In genomic region chr10:5873515-5873995, GRCh38 we compare ENCODE assay signal across 8 cellular contexts. TPM values are rescaled to one million over a fixed set of nuclear protein-coding genes. Genes with fewer than 3 reads are reported as not detected.
DNase-seq lines count a peak whose midpoint lies in the region; ATAC-seq and TF ChIP-seq lines count a peak whose summit lies in the region.

No MANE protein-coding gene starts in this region.

- no peak overlapping the region for H3K14ac ChIP-seq in mesenchymal stem cell (ENCODE audit: low read length in 2 of 2)

- H3K18ac ChIP-seq in mesenchymal stem cell (ENCODE audit: low read depth in 1 of 2, low read length in 2 of 2) = no peak overlapping the region

- H3K79me1 ChIP-seq in mesenchymal stem cell (replicated peaks; ENCODE audit: low read length, poor library complexity, severe bottlenecking) = no peaks in the 10 kb centered on the region

- H2BK15ac ChIP-seq in mesenchymal stem cell (ENCODE audit: low read depth, poor library complexity, severe bottlenecking) = no peak overlapping the region

- H3K4me2 ChIP-seq in mesenchymal stem cell (ENCODE audit: low read length, poor library complexity, severe bottlenecking) = no peak overlapping the region

- no peaks in the 10 kb centered on the region for H3K27me3 ChIP-seq in mesenchymal stem cell (ENCODE audit: control insufficient read depth in 1 of 2, insufficient read depth in 1 of 2, low read length in 2 of 2)

- 75% methylated on average over 6 of the region's 9 CpGs for WGBS in mesenchymal stem cell

- no peak overlapping the region for H2BK12ac ChIP-seq in mesenchymal stem cell (ENCODE audit: low read length in 2 of 2)

- H4K8ac ChIP-seq in mesenchymal stem cell (ENCODE audit: low read length) = no peak overlapping the region

- H2AFZ ChIP-seq in mesenchymal stem cell (ENCODE audit: low read depth, low read length) = no peak overlapping the region

- H3K9ac ChIP-seq in mesenchymal stem cell (ENCODE audit: low read length) = peak overlapping the region; percentile 48

- H3K4me3 ChIP-seq in mesenchymal stem cell (ENCODE audit: insufficient read depth in 1 of 2, low read depth in 1 of 2, low read length in 2 of 2) = no peak overlapping the region

- H3K4me1 ChIP-seq in mesenchymal stem cell (ENCODE audit: control insufficient read depth, insufficient read depth, low read depth, low read length) = peaks cover 2% of the 10 kb centered on the region

- no peak overlapping the region for H3K23ac ChIP-seq in mesenchymal stem cell (ENCODE audit: low read length in 2 of 2)

- TF ChIP-seq CTCF in AG09319 (IDR thresholded peaks at IDR 0.05; ENCODE audit: low read depth, low read length) = peak; percentile 67

- H3K4ac ChIP-seq in mesenchymal stem cell (ENCODE audit: low read depth in 1 of 2, low read length in 2 of 2) = no peak overlapping the region

- no peak overlapping the region for H2AK5ac ChIP-seq in mesenchymal stem cell (ENCODE audit: low read length, severe bottlenecking)

- H3K36me3 ChIP-seq in mesenchymal stem cell (ENCODE audit: control insufficient read depth in 1 of 2, insufficient read depth in 2 of 2, low read depth in 1 of 2, low read length in 2 of 2) = peaks cover 15 to 25% of the 10 kb centered on the region in 2 experiments

- no peak overlapping the region for H2BK120ac ChIP-seq in mesenchymal stem cell (ENCODE audit: low read depth, low read length)

- H3K9me3 ChIP-seq in mesenchymal stem cell (ENCODE audit: control insufficient read depth, low read length) = peaks cover 3% of the 10 kb centered on the region

- H4K91ac ChIP-seq in mesenchymal stem cell (ENCODE audit: low read length) = no peak overlapping the region

- H3K27ac ChIP-seq in mesenchymal stem cell (ENCODE audit: low read length, poor library complexity, severe bottlenecking) = no peak overlapping the region

- DNase-seq in AG09319 (ENCODE audit: extremely low read depth, low read depth) (peak; percentile 49), NCI-H69 (lab: John Stamatoyannopoulos, UW) (peak; percentile 34), ecto neural progenitor cell (ENCODE audit: low spot score) (peak; percentile 67), mesenchymal stem cell (peak; percentile 76)
- DNase-seq in activated CD4-positive, alpha-beta T cell treated with anti-CD3 and anti-CD28 coated beads, Interleukin-2, amount 50 U/mL, for 1 hour = peak; percentile 58
- peak; percentile 14 to 26 for DNase-seq in stimulated activated CD8-positive, alpha-beta memory T cell treated with anti-CD3 and anti-CD28 coated beads, Interleukin-4, amount 100 ng/mL, for 1 hour (ENCODE audit: low read depth in 2 of 2, low spot score in 1 of 2)

- H2BK5ac ChIP-seq in mesenchymal stem cell (ENCODE audit: low read depth, low read length, poor library complexity, severe bottlenecking) = no peak overlapping the region

- ATAC-seq in GM18520 (IDR thresholded peaks at IDR 0.05; ENCODE audit: unreplicated experiment) = peak; percentile 73
- peak; percentile 71 for ATAC-seq in HG03103 (IDR thresholded peaks at IDR 0.05; ENCODE audit: low read depth, unreplicated experiment)

RNA-seq across cellular contexts. Expression of gene ANKRD16, which starts 16.1 kb away (rescaled TPM):
- 2.3 TPM for polyA plus RNA-seq in mesenchymal stem cell (2013, experiment 1 of 2)
- 2.3 TPM for polyA plus RNA-seq in mesenchymal stem cell (2013, experiment 2 of 2)

RNA-seq across cellular contexts. Expression of gene FBH1, which starts 16.5 kb away (rescaled TPM):
- 34.4 TPM for polyA plus RNA-seq in mesenchymal stem cell (2013, experiment 1 of 2)
- 30.4 TPM for polyA plus RNA-seq in mesenchymal stem cell (2013, experiment 2 of 2)

Comparison
In these comparisons a context has a peak if more than half of its experiments do, and no peak if none do; other contexts are left out.
1. DNase-seq: peak in every context shown above with its lines; median percentile 76 in mesenchymal stem cell; 67 in ecto neural progenitor cell; 58 in activated CD4-positive, alpha-beta T cell treated with anti-CD3 and anti-CD28 coated beads, Interleukin-2, amount 50 U/mL, for 1 hour; 49 in AG09319; 34 in NCI-H69; 20 in stimulated activated CD8-positive, alpha-beta memory T cell treated with anti-CD3 and anti-CD28 coated beads, Interleukin-4, amount 100 ng/mL, for 1 hour.